17 cellular contexts compared by ENCODE assay signal in the genomic region with DNA sequence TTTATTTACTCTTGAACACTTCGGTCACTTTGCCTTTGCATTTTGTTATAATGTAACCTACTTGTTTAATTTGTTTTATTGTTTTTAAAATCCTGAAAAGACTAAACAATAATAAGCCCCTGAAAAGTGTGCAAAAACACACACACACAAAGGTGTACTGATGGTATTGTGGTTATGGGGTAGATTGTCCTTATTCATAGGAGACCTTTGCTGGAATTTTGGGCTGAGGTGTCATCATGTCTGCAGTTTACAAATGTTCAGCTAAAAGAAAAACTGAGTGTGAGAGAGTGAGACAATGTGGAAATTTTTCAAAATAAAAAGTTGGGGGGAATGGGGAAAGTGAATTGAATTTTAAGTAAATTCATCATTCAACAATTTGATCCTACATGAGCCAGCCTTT.
DNase-seq lines count a peak whose midpoint lies in the region; ATAC-seq and TF ChIP-seq lines count a peak whose summit lies in the region.
"Had no signal": no experiment of that assay in that cellular context is flagged by ENCODE, and none has a peak within 500 bp of the region (broad histone marks: within the 10 kb centered on the region; RNA-seq: fewer than 3 reads in every experiment).

No MANE protein-coding gene starts in this region.

- H3K4me1 ChIP-seq in PC-9 (replicated peaks; ENCODE audit: insufficient read depth) (peaks cover 19% of the 10 kb centered on the region), GM23338 (ENCODE audit: insufficient read depth) (no peaks in the 10 kb centered on the region)
- H3K4me1 ChIP-seq in naive thymus-derived CD4-positive, alpha-beta T cell (ENCODE audit: control insufficient read depth in 2 of 2, insufficient read depth in 2 of 2, low read length in 2 of 2): peaks cover 16 to 22% of the 10 kb centered on the region in 2 donors
- H3K4me1 ChIP-seq: neural progenitor cell had no signal

- POLR2A ChIA-PET in PC-9 (lab: Charles Lee; ENCODE audit: unreplicated experiment): no interaction called here
- POLR2A ChIA-PET in naive thymus-derived CD4-positive, alpha-beta T cell (lab: Charles Lee): no interaction called here

- H3K27ac Mint-ChIP-seq in naive thymus-derived CD4-positive, alpha-beta T cell: peak overlapping the region; percentile 64 to 90 (median 85)
- H3K27ac Mint-ChIP-seq in GM23338: no peak overlapping the region
- H3K27ac Mint-ChIP-seq: memory B cell, neural progenitor cell had no signal

- no peaks in the 10 kb centered on the region for H3K27me3 Mint-ChIP-seq in activated T-cell treated with anti-CD3 and anti-CD28 coated beads, Interleukin-2, amount 50 U/mL, for 4 hours (ENCODE audit: low read depth)
- H3K27me3 Mint-ChIP-seq in naive thymus-derived CD4-positive, alpha-beta T cell: peaks cover 0 to 12% (median 0%) of the 10 kb centered on the region in 5 donors
- no peaks in the 10 kb centered on the region for H3K27me3 Mint-ChIP-seq in GM23338 (ENCODE audit: insufficient read depth, low read depth, poor library complexity)

- H3K79me2 ChIP-seq in PC-9 (ENCODE audit: low read depth): no peaks in the 10 kb centered on the region
- no peaks in the 10 kb centered on the region for H3K79me2 ChIP-seq in GM23338 (replicated peaks; ENCODE audit: insufficient read depth)

- CTCF ChIA-PET in PC-9 (lab: Charles Lee): no interaction called here
- CTCF ChIA-PET in naive thymus-derived CD4-positive, alpha-beta T cell (lab: Charles Lee): interaction anchor here (1.5 kb wide), 1 partner anchor 10 kb away, joined by 4 read pairs; no protein-coding TSS in a partner anchor

- H3K4me3 ChIP-seq in PC-9 (no peak overlapping the region), GM23338 (no peak overlapping the region)
- H3K4me3 ChIP-seq in naive thymus-derived CD4-positive, alpha-beta T cell (ENCODE audit: low read length): no peak overlapping the region
- H3K4me3 ChIP-seq: esophagus squamous epithelium, neural progenitor cell had no signal

- peak overlapping the region; percentile 67 for H3K4me3 Mint-ChIP-seq in activated T-cell treated with anti-CD3 and anti-CD28 coated beads, Interleukin-2, amount 50 U/mL, for 4 hours
- H3K4me3 Mint-ChIP-seq in naive thymus-derived CD4-positive, alpha-beta T cell: peak overlapping the region in 7 of 10 donors; percentile 37 to 79 (median 66)
- H3K4me3 Mint-ChIP-seq in GM23338: no peak overlapping the region
- H3K4me3 Mint-ChIP-seq: memory B cell, neural progenitor cell had no signal

- H3K27me3 ChIP-seq in PC-9 (ENCODE audit: insufficient read depth, low read depth): no peaks in the 10 kb centered on the region
- H3K27me3 ChIP-seq in naive thymus-derived CD4-positive, alpha-beta T cell (ENCODE audit: control insufficient read depth in 2 of 2, insufficient read depth in 2 of 2, low read length in 2 of 2): no peaks in the 10 kb centered on the region
- no peaks in the 10 kb centered on the region for H3K27me3 ChIP-seq in GM23338 (ENCODE audit: insufficient read depth)
- H3K27me3 ChIP-seq: esophagus squamous epithelium, neural progenitor cell had no signal

- no peak for DNase-seq in activated T-cell treated with anti-CD3 and anti-CD28 coated beads, Interleukin-2, amount 50 U/mL, for 4 hours
- no peak for DNase-seq in activated T-cell treated with anti-CD3 and anti-CD28 coated beads for 4 hours
- peak in 1 of 2 experiments; percentile 43 for DNase-seq in PC-9
- no peak for DNase-seq in naive thymus-derived CD4-positive, alpha-beta T cell
- DNase-seq in GM23338 (ENCODE audit: low spot score): no peak
- DNase-seq: COR-L47, esophagus squamous epithelium, GF-D8, head of caudate nucleus, NCI-H2081 treated with DMSO at 0.1 percent for 48 hours, NCI-H526 treated with DMSO at 0.1 percent for 48 hours, retina had no signal

- peak; percentile 54 to 58 for ATAC-seq in activated T-cell treated with anti-CD3 and anti-CD28 coated beads, Interleukin-2, amount 50 U/mL, for 4 hours
- peak; percentile 8 for ATAC-seq in GM21381 (IDR thresholded peaks at IDR 0.05; ENCODE audit: unreplicated experiment)
- ATAC-seq in naive thymus-derived CD4-positive, alpha-beta T cell: no peak
- ATAC-seq in SK-N-SH treated with all-trans-retinoic acid at 6 μM for 48 hours: no peak
- ATAC-seq in GM21526 (IDR thresholded peaks at IDR 0.05; ENCODE audit: low FRiP score, unreplicated experiment): no peak
- ATAC-seq in GM23338: no peak

- intact Hi-C loops in PC-9 (cut with micrococcal nuclease; ENCODE audit: unreplicated experiment): no loop called here
- intact Hi-C loops in naive thymus-derived CD4-positive, alpha-beta T cell (cut with micrococcal nuclease): loop anchor here (1.0 to 10.0 kb wide), 15 partner anchors 10 to 1680 kb away; a partner anchor contains a TSS

- H3K36me3 ChIP-seq in PC-9 (ENCODE audit: low read depth) (no peaks in the 10 kb centered on the region), GM23338 (ENCODE audit: insufficient read depth) (no peaks in the 10 kb centered on the region)
- H3K36me3 ChIP-seq in naive thymus-derived CD4-positive, alpha-beta T cell (ENCODE audit: control insufficient read depth in 2 of 3, insufficient read depth in 3 of 3, low read length in 3 of 3): no peaks in the 10 kb centered on the region
- H3K36me3 ChIP-seq: esophagus squamous epithelium, neural progenitor cell had no signal

- H3F3A ChIP-seq in PC-9 (ENCODE audit: insufficient read depth, low read depth) (no peaks in the 10 kb centered on the region; the same call in 1 of the 2 replicates), GM23338 (replicated peaks; ENCODE audit: low read depth) (no peaks in the 10 kb centered on the region)

- H2AFZ ChIP-seq in PC-9: no peak overlapping the region
- H2AFZ ChIP-seq in GM23338: no peak overlapping the region
- H2AFZ ChIP-seq: neural progenitor cell had no signal

- H3K4me2 ChIP-seq in PC-9 (peak overlapping the region; percentile 63), GM23338 (no peak overlapping the region)
- H3K4me2 ChIP-seq: neural progenitor cell had no signal

- no TSS peak for BruUV-seq in PC-9 (replicated peaks; lab: Mats Ljungman, UMichigan)

- no peaks in the 10 kb centered on the region for H3K9me3 ChIP-seq in PC-9 (ENCODE audit: insufficient read depth, low read depth)
- no peaks in the 10 kb centered on the region for H3K9me3 ChIP-seq in naive thymus-derived CD4-positive, alpha-beta T cell (ENCODE audit: control insufficient read depth in 2 of 3, low read length in 3 of 3)
- H3K9me3 ChIP-seq: esophagus squamous epithelium had no signal

- TF ChIP-seq CTCF in PC-9 (conservative IDR thresholded peaks at IDR 0.05): no peak
- TF ChIP-seq CTCF in GM23338 (conservative IDR thresholded peaks at IDR 0.05; ENCODE audit: low read depth in 2 of 2): no peak

- H3K9me3 Mint-ChIP-seq in activated T-cell treated with anti-CD3 and anti-CD28 coated beads, Interleukin-2, amount 50 U/mL, for 4 hours: no peaks in the 10 kb centered on the region
- H3K9me3 Mint-ChIP-seq in naive thymus-derived CD4-positive, alpha-beta T cell: no peaks in the 10 kb centered on the region
- no peaks in the 10 kb centered on the region for H3K9me3 Mint-ChIP-seq in GM23338
- H3K9me3 Mint-ChIP-seq: memory B cell, neural progenitor cell had no signal

- peaks cover 38% of the 10 kb centered on the region for H3K4me1 Mint-ChIP-seq in activated T-cell treated with anti-CD3 and anti-CD28 coated beads, Interleukin-2, amount 50 U/mL, for 4 hours (ENCODE audit: low read depth)
- peaks cover 13 to 40% (median 26%) of the 10 kb centered on the region in 7 donors for H3K4me1 Mint-ChIP-seq in naive thymus-derived CD4-positive, alpha-beta T cell
- H3K4me1 Mint-ChIP-seq in GM23338: peaks cover 3% of the 10 kb centered on the region
- H3K4me1 Mint-ChIP-seq: memory B cell had no signal

- no peaks in the 10 kb centered on the region for H3K36me3 Mint-ChIP-seq in activated T-cell treated with anti-CD3 and anti-CD28 coated beads, Interleukin-2, amount 50 U/mL, for 4 hours (ENCODE audit: insufficient read depth)
- H3K36me3 Mint-ChIP-seq in naive thymus-derived CD4-positive, alpha-beta T cell: no peaks in the 10 kb centered on the region
- H3K36me3 Mint-ChIP-seq in GM23338 (ENCODE audit: low read depth): no peaks in the 10 kb centered on the region
- H3K36me3 Mint-ChIP-seq: memory B cell, neural progenitor cell had no signal

- H4K20me1 ChIP-seq in PC-9 (ENCODE audit: insufficient read depth) (no peaks in the 10 kb centered on the region), GM23338 (replicated peaks; ENCODE audit: insufficient read depth) (no peaks in the 10 kb centered on the region)

- H3K27ac ChIP-seq in PC-9 (peak overlapping the region; percentile 58), GM23338 (ENCODE audit: low read depth) (no peak overlapping the region)
- H3K27ac ChIP-seq in naive thymus-derived CD4-positive, alpha-beta T cell (ENCODE audit: low read depth, low read length): peak overlapping the region; percentile 26
- H3K27ac ChIP-seq: neural progenitor cell had no signal

- H3K9me2 ChIP-seq in PC-9 (ENCODE audit: insufficient read depth) (no peaks in the 10 kb centered on the region), GM23338 (ENCODE audit: insufficient read depth) (no peaks in the 10 kb centered on the region)

TF ChIP-seq in SK-N-SH treated with all-trans-retinoic acid at 6 μM for 48 hours, 23 proteins besides CTCF, POLR2A, EP300 and RAD21 (continues in another document):
- TF ChIP-seq, protein P1, sequence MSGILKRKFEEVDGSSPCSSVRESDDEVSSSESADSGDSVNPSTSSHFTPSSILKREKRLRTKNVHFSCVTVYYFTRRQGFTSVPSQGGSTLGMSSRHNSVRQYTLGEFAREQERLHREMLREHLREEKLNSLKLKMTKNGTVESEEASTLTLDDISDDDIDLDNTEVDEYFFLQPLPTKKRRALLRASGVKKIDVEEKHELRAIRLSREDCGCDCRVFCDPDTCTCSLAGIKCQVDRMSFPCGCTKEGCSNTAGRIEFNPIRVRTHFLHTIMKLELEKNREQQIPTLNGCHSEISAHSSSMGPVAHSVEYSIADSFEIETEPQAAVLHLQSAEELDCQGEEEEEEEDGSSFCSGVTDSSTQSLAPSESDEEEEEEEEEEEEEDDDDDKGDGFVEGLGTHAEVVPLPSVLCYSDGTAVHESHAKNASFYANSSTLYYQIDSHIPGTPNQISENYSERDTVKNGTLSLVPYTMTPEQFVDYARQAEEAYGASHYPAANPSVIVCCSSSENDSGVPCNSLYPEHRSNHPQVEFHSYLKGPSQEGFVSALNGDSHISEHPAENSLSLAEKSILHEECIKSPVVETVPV (CRISPR knock-in tag; IDR thresholded peaks at IDR 0.05): no peak

TF ChIP-seq in GM23338, 12 proteins besides CTCF, POLR2A, EP300 and RAD21 (continues in another document):
- TF ChIP-seq CREB1 (CRISPR knock-in tag; IDR thresholded peaks at IDR 0.05; ENCODE audit: low read depth): no peak
- TF ChIP-seq JUNB (IDR thresholded peaks at IDR 0.05; ENCODE audit: unreplicated experiment): no peak

Comparison
In these comparisons a context has a peak if more than half of its experiments do, and no peak if none do; other contexts are left out.
1. ATAC-seq: peak in activated T-cell treated with anti-CD3 and anti-CD28 coated beads, Interleukin-2, amount 50 U/mL, for 4 hours (2 of 2) and GM21381 (single experiment); none in naive thymus-derived CD4-positive, alpha-beta T cell (single experiment), SK-N-SH treated with all-trans-retinoic acid at 6 μM for 48 hours (single experiment), GM21526 (single experiment) and GM23338 (single experiment).